In the genomic region with DNA sequence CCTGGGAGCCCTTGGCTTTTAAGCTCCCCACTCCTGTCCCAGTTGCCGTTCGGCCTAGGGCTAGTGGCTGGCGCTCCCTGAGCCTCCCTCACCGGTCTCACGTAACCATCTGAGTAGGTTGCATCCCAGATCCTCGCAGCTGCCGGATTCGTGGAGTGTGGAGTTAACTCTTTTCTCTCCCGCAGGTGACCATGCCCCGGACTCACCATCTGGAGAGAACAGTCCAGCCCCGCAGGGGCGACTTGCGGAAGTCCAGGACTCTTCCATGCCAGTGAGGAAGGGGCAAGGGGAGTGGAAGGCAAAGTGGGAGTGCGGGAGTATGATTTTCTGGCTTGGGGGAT, we compare ENCODE assay signal across 8 cellular contexts. TPM values are rescaled to one million over a fixed set of nuclear protein-coding genes. Genes with fewer than 3 reads are reported as not detected.
DNase-seq lines count a peak whose midpoint lies in the region; ATAC-seq and TF ChIP-seq lines count a peak whose summit lies in the region.

No MANE protein-coding gene starts in this region.

- peak overlapping the region; percentile 94 for H3K27ac ChIP-seq in HL-60 (replicated peaks)
- H3K27ac ChIP-seq in right atrium auricular region: peak overlapping the region; percentile 96
- H3K27ac ChIP-seq in skeletal muscle tissue (ENCODE audit: low read depth, low read length): peak overlapping the region; percentile 95

- peak overlapping the region; percentile 97 for H3K27ac Mint-ChIP-seq in activated CD8-positive, alpha-beta T cell treated with anti-CD3 and anti-CD28 coated beads, Interleukin-2, amount 10 ng/mL, durations not matched to agents 7 days and 5 days

- CTCF ChIA-PET in activated CD8-positive, alpha-beta T cell treated with anti-CD3 and anti-CD28 coated beads, Interleukin-2, amount 10 ng/mL, durations not matched to agents 7 days and 5 days (lab: Charles Lee): interaction anchor here (1.2 to 18.4 kb wide), 9 partner anchors 9 to 149 kb away, joined by 3 to 584 read pairs (median 18); partner anchors contain the start of genes BANF1, CCDC85B, CTSW and EIF1AD

- H3K4me1 Mint-ChIP-seq in activated CD8-positive, alpha-beta T cell treated with anti-CD3 and anti-CD28 coated beads, Interleukin-2, amount 10 ng/mL, durations not matched to agents 7 days and 5 days (ENCODE audit: low read depth): peaks cover 47% of the 10 kb centered on the region

- H3K36me3 ChIP-seq in right atrium auricular region: peaks cover 47% of the 10 kb centered on the region
- H3K36me3 ChIP-seq in skeletal muscle tissue (ENCODE audit: control insufficient read depth in 3 of 3, insufficient read depth in 3 of 3, low read length in 3 of 3): peaks cover 44 to 45% (median 45%) of the 10 kb centered on the region in 3 donors

- TF ChIP-seq CTCF in HL-60 (IDR thresholded peaks at IDR 0.05; ENCODE audit: insufficient read depth, low read length) (no peak), right atrium auricular region (IDR thresholded peaks at IDR 0.05) (no peak)

- POLR2A ChIA-PET in activated CD8-positive, alpha-beta T cell treated with anti-CD3 and anti-CD28 coated beads, Interleukin-2, amount 10 ng/mL, durations not matched to agents 7 days and 5 days (lab: Charles Lee): interaction anchor here (0.7 to 15.9 kb wide), 6 partner anchors 10 to 208 kb away, joined by 3 to 305 read pairs (median 4); partner anchors contain the start of genes CCDC85B, CTSW, EFEMP2 and FIBP

- ATAC-seq in activated CD8-positive, alpha-beta T cell treated with anti-CD3 and anti-CD28 coated beads, Interleukin-2, amount 10 ng/mL, durations not matched to agents 7 days and 5 days: no peak
- ATAC-seq in HG02970 (IDR thresholded peaks at IDR 0.05; ENCODE audit: low FRiP score, unreplicated experiment) (no peak), GM21381 (IDR thresholded peaks at IDR 0.05; ENCODE audit: unreplicated experiment) (no peak)

- DNase-seq in HL-60 (ENCODE audit: low read depth in 1 of 2, low spot score in 1 of 2) (no peak), right atrium auricular region (ENCODE audit: low spot score) (no peak), HuH-7.5 (ENCODE audit: low spot score) (no peak)
- no peak for DNase-seq in activated CD8-positive, alpha-beta T cell treated with anti-CD3 and anti-CD28 coated beads, Interleukin-2, amount 10 ng/mL, durations not matched to agents 7 days and 5 days
- DNase-seq in activated CD4-positive, alpha-beta T cell treated with anti-CD3 and anti-CD28 coated beads for 1 hour: no peak

- peak overlapping the region; percentile 89 for H3K4me3 Mint-ChIP-seq in activated CD8-positive, alpha-beta T cell treated with anti-CD3 and anti-CD28 coated beads, Interleukin-2, amount 10 ng/mL, durations not matched to agents 7 days and 5 days

- peak overlapping the region; percentile 88 to 99 (median 97) for H3K9ac ChIP-seq in skeletal muscle tissue (ENCODE audit: low read depth in 1 of 3, low read length in 3 of 3)

- H3K4me1 ChIP-seq in right atrium auricular region (peaks cover 0 to 55% of the 10 kb centered on the region in 2 donors), skeletal muscle tissue (ENCODE audit: control insufficient read depth in 3 of 3, insufficient read depth in 3 of 3, low read length in 3 of 3) (peaks cover 38 to 49% (median 41%) of the 10 kb centered on the region in 3 donors)

- no peaks in the 10 kb centered on the region for H3K27me3 Mint-ChIP-seq in activated CD8-positive, alpha-beta T cell treated with anti-CD3 and anti-CD28 coated beads, Interleukin-2, amount 10 ng/mL, durations not matched to agents 7 days and 5 days (ENCODE audit: low read depth)

- peaks cover 61% of the 10 kb centered on the region for H3K36me3 Mint-ChIP-seq in activated CD8-positive, alpha-beta T cell treated with anti-CD3 and anti-CD28 coated beads, Interleukin-2, amount 10 ng/mL, durations not matched to agents 7 days and 5 days (ENCODE audit: low read depth)

- no peaks in the 10 kb centered on the region for H3K9me3 Mint-ChIP-seq in activated CD8-positive, alpha-beta T cell treated with anti-CD3 and anti-CD28 coated beads, Interleukin-2, amount 10 ng/mL, durations not matched to agents 7 days and 5 days (ENCODE audit: insufficient read depth)

- H3K4me3 ChIP-seq in HL-60 (replicated peaks; ENCODE audit: insufficient read depth, low read length) (peak overlapping the region; percentile 91), right atrium auricular region (peak overlapping the region; percentile 64 to 98), skeletal muscle tissue (ENCODE audit: low read length in 3 of 3) (peak overlapping the region; percentile 75 to 99 (median 84))

- H3K9me3 ChIP-seq in right atrium auricular region: no peaks in the 10 kb centered on the region
- no peaks in the 10 kb centered on the region for H3K9me3 ChIP-seq in skeletal muscle tissue (ENCODE audit: control insufficient read depth in 3 of 3, low read length in 3 of 3)

- H3K27me3 ChIP-seq in HL-60 (ENCODE audit: insufficient read depth, poor library complexity, severe bottlenecking): no peaks in the 10 kb centered on the region
- H3K27me3 ChIP-seq in right atrium auricular region: no peaks in the 10 kb centered on the region
- no peaks in the 10 kb centered on the region for H3K27me3 ChIP-seq in skeletal muscle tissue (ENCODE audit: control insufficient read depth in 3 of 3, insufficient read depth in 3 of 3, low read length in 3 of 3)

RNA-seq across cellular contexts. Expression of gene MUS81, which starts 0.9 kb away (rescaled TPM):
- total RNA-seq in activated CD8-positive, alpha-beta T cell treated with anti-CD3 and anti-CD28 coated beads, Interleukin-2, amount 10 ng/mL, durations not matched to agents 7 days and 5 days: 100 to 1,000 TPM; 106 to 111 TPM
- total RNA-seq in right atrium auricular region (10 to 100 TPM; 23.4 to 26.3 TPM), skeletal muscle tissue (34.4 TPM)

RNA-seq across cellular contexts. Expression of gene CFL1, which starts 3.2 kb away (rescaled TPM):
- 1,000 to 10,000 TPM; 2,110 to 2,145 TPM for total RNA-seq in activated CD8-positive, alpha-beta T cell treated with anti-CD3 and anti-CD28 coated beads, Interleukin-2, amount 10 ng/mL, durations not matched to agents 7 days and 5 days
- 100 to 1,000 TPM; 365 to 493 TPM for total RNA-seq in right atrium auricular region
- 275 TPM for total RNA-seq in skeletal muscle tissue

RNA-seq across cellular contexts. Expression of gene EFEMP2, which starts 11.5 kb away (rescaled TPM):
- 1 to 10 TPM; 4.8 to 5.0 TPM for total RNA-seq in activated CD8-positive, alpha-beta T cell treated with anti-CD3 and anti-CD28 coated beads, Interleukin-2, amount 10 ng/mL, durations not matched to agents 7 days and 5 days
- total RNA-seq in right atrium auricular region (100 to 1,000 TPM; 117 to 156 TPM), skeletal muscle tissue (35.0 TPM)

RNA-seq across cellular contexts. Expression of gene CTSW, which starts 18.5 kb away (rescaled TPM):
- total RNA-seq in activated CD8-positive, alpha-beta T cell treated with anti-CD3 and anti-CD28 coated beads, Interleukin-2, amount 10 ng/mL, durations not matched to agents 7 days and 5 days: 100 to 1,000 TPM; 381 to 413 TPM
- total RNA-seq in right atrium auricular region: 1 to 10 TPM in 1 of 2 donors, under 1 TPM in 1; 0.39 to 1.1 TPM
- total RNA-seq in skeletal muscle tissue: 1.0 TPM

RNA-seq across cellular contexts. Expression of gene FIBP, which starts 27.1 kb away (rescaled TPM):
- 10 to 100 TPM; 80.4 to 89.0 TPM for total RNA-seq in activated CD8-positive, alpha-beta T cell treated with anti-CD3 and anti-CD28 coated beads, Interleukin-2, amount 10 ng/mL, durations not matched to agents 7 days and 5 days
- total RNA-seq in right atrium auricular region: 10 to 100 TPM; 50.9 to 82.8 TPM
- 110 TPM for total RNA-seq in skeletal muscle tissue
